8 cellular contexts compared by ENCODE assay signal in the genomic region with DNA sequence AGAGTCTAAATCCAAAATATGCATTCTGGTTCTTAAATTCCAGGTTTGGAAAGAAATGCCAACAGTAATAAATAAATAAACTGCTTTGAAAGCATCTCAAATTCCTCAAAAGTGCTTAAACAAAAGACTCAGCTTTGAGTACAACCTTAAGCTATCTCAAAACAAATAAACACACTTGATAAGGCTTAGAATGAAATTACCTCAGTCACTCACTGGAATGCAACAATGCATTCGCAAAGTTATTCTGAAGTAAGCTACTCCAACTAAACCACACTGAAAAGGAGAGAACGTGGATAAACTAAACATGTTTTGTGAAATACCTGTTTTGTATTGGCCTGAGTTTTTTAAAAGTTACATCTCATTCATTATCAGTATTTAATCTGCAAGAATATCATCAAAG. TPM values are rescaled to one million over a fixed set of nuclear protein-coding genes. Genes with fewer than 3 reads are reported as not detected.
DNase-seq lines count a peak whose midpoint lies in the region; TF ChIP-seq lines count a peak whose summit lies in the region.

No MANE protein-coding gene starts in this region.

- H3K36me3 ChIP-seq in PC-9 (ENCODE audit: low read depth) (no peaks in the 10 kb centered on the region), parathyroid adenoma (ENCODE audit: control insufficient read depth, insufficient read depth, low read length) (no peaks in the 10 kb centered on the region)

- H3K79me2 ChIP-seq in PC-9 (ENCODE audit: low read depth) (peaks cover 45% of the 10 kb centered on the region), parathyroid adenoma (peaks cover 19% of the 10 kb centered on the region)

- POLR2A ChIA-PET in PC-9 (lab: Charles Lee; ENCODE audit: unreplicated experiment) = interaction anchor here (0.8 kb wide), 1 partner anchor 129 kb away, joined by 3 read pairs; no protein-coding TSS in a partner anchor

- no peak overlapping the region for H3K27ac ChIP-seq in PC-9
- no peak overlapping the region for H3K27ac ChIP-seq in parathyroid adenoma

- H3F3A ChIP-seq in PC-9 (ENCODE audit: insufficient read depth, low read depth) = no peaks in the 10 kb centered on the region; the same call in 1 of the 2 replicates

- H3K4me2 ChIP-seq in PC-9 = peak overlapping the region; percentile 87
- peak overlapping the region; percentile 71 for H3K4me2 ChIP-seq in parathyroid adenoma (ENCODE audit: low read length)

- H3K4me1 ChIP-seq in PC-9 (replicated peaks; ENCODE audit: insufficient read depth) (peaks cover 10% of the 10 kb centered on the region), parathyroid adenoma (peaks cover 2% of the 10 kb centered on the region)

- no peaks in the 10 kb centered on the region for H3K27me3 ChIP-seq in PC-9 (ENCODE audit: insufficient read depth, low read depth)
- no peaks in the 10 kb centered on the region for H3K27me3 ChIP-seq in parathyroid adenoma (ENCODE audit: control insufficient read depth, insufficient read depth, low read length)

- H3K9me3 ChIP-seq in PC-9 (ENCODE audit: insufficient read depth, low read depth) = no peaks in the 10 kb centered on the region
- no peaks in the 10 kb centered on the region for H3K9me3 ChIP-seq in parathyroid adenoma (ENCODE audit: control insufficient read depth, low read length)

- H2AFZ ChIP-seq in PC-9 = no peak overlapping the region; the same call in 1 of the 2 replicates
- H2AFZ ChIP-seq in parathyroid adenoma = peak overlapping the region; percentile 70

- peaks cover 19% of the 10 kb centered on the region for H4K20me1 ChIP-seq in PC-9 (ENCODE audit: insufficient read depth)

- intact Hi-C loops in PC-9 (cut with micrococcal nuclease; ENCODE audit: unreplicated experiment) = loop anchor here (1.0 to 2.0 kb wide), 2 partner anchors 36 to 130 kb away; no protein-coding TSS in a partner anchor

- H3K9ac ChIP-seq in parathyroid adenoma = no peak overlapping the region

- CTCF ChIA-PET in PC-9 (lab: Charles Lee) = interaction anchor here (0.7 to 1.1 kb wide), 2 partner anchors 20 to 129 kb away, joined by 3 to 4 read pairs; no protein-coding TSS in a partner anchor

- H3K9me2 ChIP-seq in PC-9 (ENCODE audit: insufficient read depth) = no peaks in the 10 kb centered on the region

- TF ChIP-seq CTCF in PC-9 (conservative IDR thresholded peaks at IDR 0.05) (no peak), epithelial cell of esophagus (IDR thresholded peaks at IDR 0.05; ENCODE audit: insufficient read depth, low read depth, low read length, missing control alignments) (no peak), parathyroid adenoma (IDR thresholded peaks at IDR 0.05) (no peak)

- no TSS peak for BruUV-seq in PC-9 (replicated peaks; lab: Mats Ljungman, UMichigan)

- H3K4me3 ChIP-seq in PC-9 (peak overlapping the region; percentile 67), epithelial cell of esophagus (ENCODE audit: low read length) (peak overlapping the region; percentile 75), parathyroid adenoma (ENCODE audit: low read depth, low read length) (no peak overlapping the region)

- peak; percentile 43 for DNase-seq in EH (ENCODE audit: low read depth)
- DNase-seq in PC-9 = peak in 1 of 2 experiments; percentile 67
- DNase-seq in epithelial cell of esophagus (ENCODE audit: low read depth) = peak; percentile 11
- no peak for DNase-seq in NCI-H2171 (lab: John Stamatoyannopoulos, UW)
- no peak for DNase-seq in mesenteric fat pad (ENCODE audit: low spot score)
- no peak for DNase-seq in NCI-H69 (lab: John Stamatoyannopoulos, UW)
- no peak for DNase-seq in activated CD8-positive, alpha-beta memory T cell treated with anti-CD3 and anti-CD28 coated beads, Interleukin-2, amount 50 U/mL, for 48 hours

RNA-seq across cellular contexts. Expression of a gene that starts 1.2 kb away (rescaled TPM):
- 13.6 and 21.6 TPM in 2 replicates for total RNA-seq in PC-9 (2021)
- 18.5 TPM for total RNA-seq in mesenteric fat pad

Comparison
In these comparisons a context has a peak if more than half of its experiments do, and no peak if none do; other contexts are left out.
1. DNase-seq: peak in EH (single experiment) and epithelial cell of esophagus (single experiment); none in NCI-H2171 (single experiment), mesenteric fat pad (single experiment), NCI-H69 (single experiment) and activated CD8-positive, alpha-beta memory T cell treated with anti-CD3 and anti-CD28 coated beads, Interleukin-2, amount 50 U/mL, for 48 hours (single experiment).